35 cellular contexts compared by ENCODE assay signal in genomic region chr1:218531936-218532335, GRCh38.
"Had no signal": no experiment of that assay in that cellular context is flagged by ENCODE, and none has a peak within 500 bp of the region (broad histone marks: within the 10 kb centered on the region; RNA-seq: fewer than 3 reads in every experiment).

No MANE protein-coding gene starts in this region.

- DNase-seq: activated B cell treated with CpG ODN at 0.5 μM for 24 hours; activated CD4-positive, alpha-beta memory T cell treated with anti-CD3 and anti-CD28 coated beads for 36 hours; activated CD4-positive, alpha-beta T cell treated with anti-CD3 and anti-CD28 coated beads for 4 hours; activated CD4-positive, alpha-beta T cell treated with anti-CD3 and anti-CD28 coated beads, Interleukin-2, amount 10 ng/mL, durations not matched to agents 24 days and 14 days; activated CD4-positive, alpha-beta T cell treated with anti-CD3 and anti-CD28 coated beads, Interleukin-2, amount 50 U/mL, for 1 hour; activated CD4-positive, alpha-beta T cell treated with anti-CD3 and anti-CD28 coated beads, Interleukin-2, amount 50 U/mL, for 4 hours; activated CD4-positive, CD25-positive, alpha-beta regulatory T cell treated with anti-CD3 and anti-CD28 coated beads, Interleukin-2, amount 50 U/mL, for 72 hours; activated CD8-positive, alpha-beta memory T cell treated with anti-CD3 and anti-CD28 coated beads, Interleukin-2, amount 50 U/mL, for 4 hours; activated CD8-positive, alpha-beta T cell treated with anti-CD3 and anti-CD28 coated beads for 36 hours; activated effector memory CD4-positive, alpha-beta T cell treated with anti-CD3 and anti-CD28 coated beads, Interleukin-2, amount 50 U/mL, for 16 hours; activated gamma-delta T cell treated with Interleukin-2 at 50 U/mL for 16 hours; activated naive CD4-positive, alpha-beta T cell; activated naive CD4-positive, alpha-beta T cell treated with anti-CD3 and anti-CD28 coated beads for 36 hours; activated naive CD4-positive, alpha-beta T cell treated with anti-CD3 and anti-CD28 coated beads, Interleukin-2, amount 50 U/mL, for 16 hours; activated naive CD8-positive, alpha-beta T cell treated with anti-CD3 and anti-CD28 coated beads for 36 hours; activated T-cell treated with anti-CD3 and anti-CD28 coated beads for 4 hours; activated T-cell treated with anti-CD3 and anti-CD28 coated beads, Interleukin-2, amount 50 U/mL, for 1 hour; activated T-cell treated with anti-CD3 and anti-CD28 coated beads, Interleukin-2, amount 50 U/mL, for 4 hours; activated T-cell treated with anti-CD3 and anti-CD28 coated beads, Interleukin-2, amount 50 U/mL, for 72 hours; adrenal gland; amniotic stem cell; aorta; body of pancreas; brain microvascular endothelial cell; central memory CD4-positive, alpha-beta T cell; T-helper 1 cell; T-helper 2 cell; T-helper 9 cell had no signal

- H3K36me3 ChIP-seq: adrenal gland, brain microvascular endothelial cell, breast epithelium had no signal

- H3K36me3 Mint-ChIP-seq: activated CD4-positive, alpha-beta memory T cell treated with anti-CD3 and anti-CD28 coated beads for 36 hours; activated naive CD4-positive, alpha-beta T cell treated with anti-CD3 and anti-CD28 coated beads, Interleukin-2, amount 50 U/mL, for 72 hours; activated naive CD8-positive, alpha-beta T cell treated with anti-CD3 and anti-CD28 coated beads for 36 hours had no signal

- H3K4me3 ChIP-seq: adrenal gland, body of pancreas, breast epithelium had no signal

- H3K27ac Mint-ChIP-seq: activated B cell treated with CpG ODN at 0.5 μM for 24 hours; activated CD4-positive, alpha-beta memory T cell treated with anti-CD3 and anti-CD28 coated beads for 36 hours; activated CD4-positive, alpha-beta T cell treated with anti-CD3 and anti-CD28 coated beads, Interleukin-2, amount 10 ng/mL, durations not matched to agents 24 days and 14 days; activated CD8-positive, alpha-beta T cell treated with anti-CD3 and anti-CD28 coated beads for 36 hours; activated naive CD4-positive, alpha-beta T cell treated with anti-CD3 and anti-CD28 coated beads for 36 hours; activated naive CD4-positive, alpha-beta T cell treated with anti-CD3 and anti-CD28 coated beads, Interleukin-2, amount 50 U/mL, for 72 hours; activated naive CD8-positive, alpha-beta T cell treated with anti-CD3 and anti-CD28 coated beads for 36 hours; activated T-cell treated with anti-CD3 and anti-CD28 coated beads, Interleukin-2, amount 50 U/mL, for 72 hours; activated T-helper 1 cell treated with anti-CD3 and anti-CD28 coated beads, Interleukin-12 subunit alpha, Interleukin-12 subunit beta, Interleukin-2, Interleukin-4 antibody, amounts not matched to agents 30 ng/mL and 10 ng/mL and 1 ng/mL, durations not matched to agents 14 hours and 24 hours and 36 hours; activated T-helper 17 cell treated with anti-CD3 and anti-CD28 coated beads, Interleukin-2, amount 50 U/mL, for 72 hours; T-helper 1 cell treated with Interleukin-12 subunit alpha and Interleukin-12 subunit beta and Interleukin-4 antibody, amounts not matched to agents 30 μg/mL and 1 μg/mL, for 36 hours; T-helper 2 cell treated with Interferon-gamma antibody and Interleukin-4, amounts not matched to agents 5 μg/mL and 100 μg/mL, for 36 hours had no signal

- H3K9me3 Mint-ChIP-seq: activated B cell treated with CpG ODN at 0.5 μM for 24 hours; activated CD4-positive, alpha-beta memory T cell treated with anti-CD3 and anti-CD28 coated beads for 36 hours; activated CD4-positive, alpha-beta T cell treated with anti-CD3 and anti-CD28 coated beads, Interleukin-2, amount 10 ng/mL, durations not matched to agents 24 days and 14 days; activated naive CD4-positive, alpha-beta T cell treated with anti-CD3 and anti-CD28 coated beads for 36 hours; activated naive CD4-positive, alpha-beta T cell treated with anti-CD3 and anti-CD28 coated beads, Interleukin-2, amount 50 U/mL, for 72 hours; activated naive CD8-positive, alpha-beta T cell treated with anti-CD3 and anti-CD28 coated beads for 36 hours; activated T-cell treated with anti-CD3 and anti-CD28 coated beads, Interleukin-2, amount 50 U/mL, for 4 hours; activated T-helper 1 cell treated with anti-CD3 and anti-CD28 coated beads, Interleukin-12 subunit alpha, Interleukin-12 subunit beta, Interleukin-2, Interleukin-4 antibody, amounts not matched to agents 30 ng/mL and 10 ng/mL and 1 ng/mL, durations not matched to agents 14 hours and 24 hours and 36 hours; T-helper 1 cell treated with Interleukin-12 subunit alpha and Interleukin-12 subunit beta and Interleukin-4 antibody, amounts not matched to agents 30 μg/mL and 1 μg/mL, for 36 hours; T-helper 2 cell treated with Interferon-gamma antibody and Interleukin-4, amounts not matched to agents 5 μg/mL and 100 μg/mL, for 36 hours had no signal

- H3K27ac ChIP-seq: adrenal gland, body of pancreas, brain microvascular endothelial cell, breast epithelium, VCaP had no signal

- H3K9me3 ChIP-seq: adrenal gland, body of pancreas, breast epithelium had no signal

- H3K4me1 Mint-ChIP-seq: activated B cell treated with CpG ODN at 0.5 μM for 24 hours; activated CD4-positive, alpha-beta T cell treated with anti-CD3 and anti-CD28 coated beads, Interleukin-2, amount 10 ng/mL, durations not matched to agents 24 days and 14 days; activated naive CD8-positive, alpha-beta T cell treated with anti-CD3 and anti-CD28 coated beads for 36 hours; activated T-helper 17 cell treated with anti-CD3 and anti-CD28 coated beads, Interleukin-2, amount 50 U/mL, for 72 hours had no signal

- ATAC-seq: activated CD8-positive, alpha-beta T cell treated with anti-CD3 and anti-CD28 coated beads for 36 hours; activated naive CD4-positive, alpha-beta T cell treated with anti-CD3 and anti-CD28 coated beads, Interleukin-2, amount 50 U/mL, for 72 hours; activated T-cell treated with anti-CD3 and anti-CD28 coated beads, Interleukin-2, amount 50 U/mL, for 4 hours; activated T-cell treated with anti-CD3 and anti-CD28 coated beads, Interleukin-2, amount 50 U/mL, for 72 hours; activated T-helper 17 cell treated with anti-CD3 and anti-CD28 coated beads, Interleukin-2, amount 50 U/mL, for 72 hours; body of pancreas had no signal

- H3K4me3 Mint-ChIP-seq: activated B cell treated with CpG ODN at 0.5 μM for 24 hours; activated CD4-positive, alpha-beta memory T cell treated with anti-CD3 and anti-CD28 coated beads for 36 hours; activated CD4-positive, alpha-beta T cell treated with anti-CD3 and anti-CD28 coated beads, Interleukin-2, amount 10 ng/mL, durations not matched to agents 24 days and 14 days; activated CD8-positive, alpha-beta T cell treated with anti-CD3 and anti-CD28 coated beads for 36 hours; activated naive CD4-positive, alpha-beta T cell treated with anti-CD3 and anti-CD28 coated beads for 36 hours; activated naive CD8-positive, alpha-beta T cell treated with anti-CD3 and anti-CD28 coated beads for 36 hours; activated T-cell treated with anti-CD3 and anti-CD28 coated beads, Interleukin-2, amount 50 U/mL, for 4 hours; activated T-cell treated with anti-CD3 and anti-CD28 coated beads, Interleukin-2, amount 50 U/mL, for 72 hours; activated T-helper 1 cell treated with anti-CD3 and anti-CD28 coated beads, Interleukin-12 subunit alpha, Interleukin-12 subunit beta, Interleukin-2, Interleukin-4 antibody, amounts not matched to agents 30 ng/mL and 10 ng/mL and 1 ng/mL, durations not matched to agents 14 hours and 24 hours and 36 hours; activated T-helper 17 cell treated with anti-CD3 and anti-CD28 coated beads, Interleukin-2, amount 50 U/mL, for 72 hours; T-helper 1 cell treated with Interleukin-12 subunit alpha and Interleukin-12 subunit beta and Interleukin-4 antibody, amounts not matched to agents 30 μg/mL and 1 μg/mL, for 36 hours; T-helper 2 cell treated with Interferon-gamma antibody and Interleukin-4, amounts not matched to agents 5 μg/mL and 100 μg/mL, for 36 hours had no signal

- H3K4me1 ChIP-seq: adrenal gland, body of pancreas, breast epithelium had no signal

- H3K27me3 Mint-ChIP-seq: activated CD4-positive, alpha-beta T cell treated with anti-CD3 and anti-CD28 coated beads, Interleukin-2, amount 10 ng/mL, durations not matched to agents 24 days and 14 days had no signal

- H3K27me3 ChIP-seq: adrenal gland, body of pancreas, brain microvascular endothelial cell, breast epithelium had no signal
